ENCODE assay signal across 12 cellular contexts in the genomic region with DNA sequence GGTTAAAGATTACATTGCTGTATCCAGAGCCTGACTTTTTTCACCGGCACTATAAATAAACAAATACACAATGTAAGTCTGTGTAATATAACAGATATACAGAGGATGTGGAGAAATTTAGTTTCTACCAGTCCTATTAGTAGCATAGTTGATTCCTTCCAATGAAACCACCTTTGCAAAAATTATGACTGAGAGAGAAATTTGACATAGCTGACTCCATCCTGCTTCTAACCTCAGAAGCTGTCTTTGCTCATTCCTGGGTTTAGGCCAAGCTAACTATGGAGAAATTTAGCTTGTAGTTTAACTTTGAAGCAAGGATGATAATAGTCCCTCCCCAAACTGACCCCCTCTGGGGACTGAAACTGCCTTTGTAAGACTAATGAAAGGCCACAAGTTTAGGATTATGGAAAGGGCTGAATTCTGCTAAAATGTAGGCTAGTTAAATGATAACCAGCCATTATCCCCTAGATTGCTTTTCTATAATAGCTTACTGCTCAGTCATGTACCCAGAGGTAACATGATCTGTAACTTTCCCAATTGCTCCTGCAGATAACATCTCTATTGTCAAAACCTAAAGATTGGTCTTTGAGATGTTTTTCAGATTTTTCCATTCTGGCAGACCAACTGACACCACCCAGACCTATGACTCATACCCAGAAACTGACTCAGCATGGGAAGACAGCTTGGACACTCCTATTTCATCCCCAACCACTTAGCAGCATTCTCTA.
DNase-seq lines count a peak whose midpoint lies in the region; FAIRE-seq and TF ChIP-seq lines count a peak whose summit lies in the region.
"Had no signal": no experiment of that assay in that cellular context is flagged by ENCODE, and none has a peak within 500 bp of the region (broad histone marks: within the 10 kb centered on the region; RNA-seq: fewer than 3 reads in every experiment).

No MANE protein-coding gene starts in this region.

- H3K4me3 ChIP-seq in GM23248 = no peak overlapping the region
- no peak overlapping the region for H3K4me3 ChIP-seq in bronchial epithelial cell (ENCODE audit: low read depth, low read length)
- no peak overlapping the region for H3K4me3 ChIP-seq in tibial nerve
- no peak overlapping the region for H3K4me3 ChIP-seq in BE2C (ENCODE audit: low read depth, low read length)
- H3K4me3 ChIP-seq: sigmoid colon had no signal

- WGBS in GM23248 (ENCODE audit: low coverage in 1 of 2, low lambda C conversion rate in 2 of 2, missing lambda C conversion rate in 2 of 2), 2 experiments = 90 to 95% methylated on average over 1 of the region's 1 CpG
- 30 to 48% methylated on average over 1 of the region's 1 CpG for WGBS in tibial nerve, 2 donors

- H3K9me3 ChIP-seq in GM23248 (ENCODE audit: low read depth) (no peaks in the 10 kb centered on the region), tibial nerve (peaks cover 0 to 16% (median 0%) of the 10 kb centered on the region in 4 donors), BE2C (no peaks in the 10 kb centered on the region)

- peak overlapping the region; percentile 16; the same call in 1 of the 2 replicates for H3K9ac ChIP-seq in GM23248

- peak overlapping the region; percentile 24 for H2AFZ ChIP-seq in GM23248

- peak overlapping the region; percentile 16 for H3K4me2 ChIP-seq in GM23248 (ENCODE audit: unreplicated experiment)

- TF ChIP-seq CTCF in bronchial epithelial cell (IDR thresholded peaks at IDR 0.05; ENCODE audit: insufficient read depth, low read length, severe bottlenecking) (no peak), tibial nerve (IDR thresholded peaks at IDR 0.05) (no peak), BE2C (IDR thresholded peaks at IDR 0.05; ENCODE audit: low read depth, low read length) (no peak)

- peaks cover 17% of the 10 kb centered on the region for H3K4me1 ChIP-seq in GM23248 (ENCODE audit: insufficient read depth)
- no peaks in the 10 kb centered on the region for H3K4me1 ChIP-seq in tibial nerve
- no peaks in the 10 kb centered on the region for H3K4me1 ChIP-seq in BE2C
- H3K4me1 ChIP-seq: sigmoid colon had no signal

- no peaks in the 10 kb centered on the region for H3K79me2 ChIP-seq in GM23248 (ENCODE audit: insufficient read depth)

- peak; percentile 90 for DNase-seq in GM23248
- peak; percentile 72 for DNase-seq in NCI-H226
- DNase-seq in bronchial epithelial cell (ENCODE audit: low read depth) = peak; percentile 58
- DNase-seq in non-pigmented ciliary epithelial cell (ENCODE audit: low read depth) = peak; percentile 67
- DNase-seq in tibial nerve (ENCODE audit: low spot score in 2 of 2) = no peak
- no peak for DNase-seq in SHP77 (lab: John Stamatoyannopoulos, UW)
- no peak for DNase-seq in stimulated activated CD4-positive, alpha-beta T cell treated with anti-CD3 and anti-CD28 coated beads, Interleukin-2, amount 100 ng/mL, for 48 hours
- no peak for DNase-seq in BE2C
- DNase-seq: activated CD8-positive, alpha-beta memory T cell treated with anti-CD3 and anti-CD28 coated beads, Interleukin-2, amount 50 U/mL, for 4 hours; left ventricle myocardium superior; NCI-H1930; sigmoid colon had no signal

- no peak for TF ChIP-seq EP300 in tibial nerve (IDR thresholded peaks at IDR 0.05)

- H3K9me2 ChIP-seq in GM23248 (ENCODE audit: insufficient read depth) = no peaks in the 10 kb centered on the region

- in situ Hi-C loops in GM23248 (cut with MboI) = no loop called here

- FAIRE-seq in bronchial epithelial cell (lab: Jason Lieb, UNC) = no peak

- H3K27me3 ChIP-seq in GM23248 (replicated peaks; ENCODE audit: insufficient read depth) = no peaks in the 10 kb centered on the region
- no peaks in the 10 kb centered on the region for H3K27me3 ChIP-seq in bronchial epithelial cell (ENCODE audit: control insufficient read depth, insufficient read depth, low read length)
- H3K27me3 ChIP-seq in tibial nerve = no peaks in the 10 kb centered on the region
- H3K27me3 ChIP-seq in BE2C = no peaks in the 10 kb centered on the region
- H3K27me3 ChIP-seq: sigmoid colon had no signal

- TF ChIP-seq POLR2A in tibial nerve (IDR thresholded peaks at IDR 0.05) = no peak

- peak overlapping the region; percentile 71 for H3K27ac ChIP-seq in GM23248
- no peak overlapping the region for H3K27ac ChIP-seq in tibial nerve
- H3K27ac ChIP-seq: sigmoid colon had no signal

- H3F3A ChIP-seq in GM23248 (ENCODE audit: insufficient read depth) = peaks cover 28% of the 10 kb centered on the region

- no peaks in the 10 kb centered on the region for H4K20me1 ChIP-seq in GM23248 (ENCODE audit: insufficient read depth)

- H3K36me3 ChIP-seq in GM23248 (ENCODE audit: low read depth) (no peaks in the 10 kb centered on the region), bronchial epithelial cell (ENCODE audit: control insufficient read depth, insufficient read depth, low read length) (no peaks in the 10 kb centered on the region), tibial nerve (no peaks in the 10 kb centered on the region), BE2C (no peaks in the 10 kb centered on the region)
- H3K36me3 ChIP-seq: sigmoid colon had no signal

Comparison
In these comparisons a context has a peak if more than half of its experiments do, and no peak if none do; other contexts are left out.
1. DNase-seq: peak in GM23248 (single experiment), NCI-H226 (single experiment), bronchial epithelial cell (single experiment) and non-pigmented ciliary epithelial cell (single experiment); none in tibial nerve (0 of 2), SHP77 (0 of 2), stimulated activated CD4-positive, alpha-beta T cell treated with anti-CD3 and anti-CD28 coated beads, Interleukin-2, amount 100 ng/mL, for 48 hours (0 of 2) and BE2C (single experiment).